6 cellular contexts compared by ENCODE assay signal in genomic region chr13:71087432-71087831, GRCh38.
"Had no signal": no experiment of that assay in that cellular context is flagged by ENCODE, and none has a peak within 500 bp of the region (broad histone marks: within the 10 kb centered on the region; RNA-seq: fewer than 3 reads in every experiment).

No MANE protein-coding gene starts in this region.

- DNase-seq: IMR-90, KBM-7, KG1 had no signal

- H3K4me3 ChIP-seq: K562 had no signal

- H3K4me3 Mint-ChIP-seq: IgD-negative memory B cell had no signal

- ATAC-seq: HepG2, K562 had no signal

- H3K36me3 Mint-ChIP-seq: IgD-negative memory B cell had no signal

- H3K27me3 Mint-ChIP-seq: IgD-negative memory B cell had no signal

- H3K27ac Mint-ChIP-seq: IgD-negative memory B cell had no signal

- H3K4me1 Mint-ChIP-seq: IgD-negative memory B cell had no signal
